1 cellular context compared by ENCODE assay signal in genomic region chr20:23087587-23088275, GRCh38.
TF ChIP-seq lines count a peak whose summit lies in the region.

No MANE protein-coding gene starts in this region.

TF ChIP-seq in K562, 482 proteins besides CTCF, POLR2A, EP300 and RAD21:
- TF ChIP-seq SMAD2 (IDR thresholded peaks at IDR 0.05; ENCODE audit: low read depth, low read length), result no peak
- TF ChIP-seq YY1 (IDR thresholded peaks at IDR 0.05; ENCODE audit: borderline replicate concordance in 1 of 3, control insufficient read depth in 1 of 3, extremely low read depth in 1 of 3, insufficient read depth in 3 of 3, insufficient read length in 1 of 3, insufficient replicate concordance in 2 of 3, low read depth in 1 of 3, low read length in 2 of 3), result peak in 1 of 3 experiments; percentile 23
- 0 out of 4 replicates have a peak, but pooled peaks of 1 of the 2 experiments have one; percentile 9 for TF ChIP-seq RCOR1 (IDR thresholded peaks at IDR 0.05; ENCODE audit: borderline replicate concordance in 1 of 2, low read depth in 2 of 2, low read length in 2 of 2)
- TF ChIP-seq CREM (IDR thresholded peaks at IDR 0.05; ENCODE audit: low read depth), result 0 out of 2 replicates have a peak, but pooled peaks have one; percentile 8
- TF ChIP-seq CBFA2T2 (conservative IDR thresholded peaks at IDR 0.05), result 0 out of 2 replicates have a peak, but pooled peaks have one; percentile 13
- no peak for TF ChIP-seq DMBX1 (CRISPR knock-in tag; IDR thresholded peaks at IDR 0.05; ENCODE audit: borderline replicate concordance)
- peak; percentile 65 for TF ChIP-seq CBFA2T3 (IDR thresholded peaks at IDR 0.05)
- TF ChIP-seq SIN3A (IDR thresholded peaks at IDR 0.05; ENCODE audit: borderline replicate concordance in 2 of 2, control insufficient read depth in 1 of 2, low read depth in 2 of 2, low read length in 2 of 2), result no peak
- peak; percentile 50; the same call in 1 of the 2 replicates for TF ChIP-seq TAL1 (IDR thresholded peaks at IDR 0.05)
- no peak for TF ChIP-seq DLX4 (CRISPR knock-in tag; IDR thresholded peaks at IDR 0.05)
- TF ChIP-seq SPI1 (IDR thresholded peaks at IDR 0.05; ENCODE audit: borderline replicate concordance, low read depth, low read length), result peak; percentile 82
- no peak for TF ChIP-seq MXD1 (CRISPR knock-in tag; IDR thresholded peaks at IDR 0.05; ENCODE audit: borderline replicate concordance, poor library complexity, severe bottlenecking)
- peak; percentile 53; the same call in 1 of the 2 replicates for TF ChIP-seq EGR1 (conservative IDR thresholded peaks at IDR 0.05)
- TF ChIP-seq FOXP4 (CRISPR knock-in tag; IDR thresholded peaks at IDR 0.05; ENCODE audit: borderline replicate concordance), result no peak
- peak; percentile 53 for TF ChIP-seq TCF3 (CRISPR knock-in tag; IDR thresholded peaks at IDR 0.05)
- no peak for TF ChIP-seq ZBTB2 (IDR thresholded peaks at IDR 0.05)
- TF ChIP-seq GTF3C2 (IDR thresholded peaks at IDR 0.05; ENCODE audit: borderline replicate concordance, extremely low read depth, insufficient read length), result no peak
- TF ChIP-seq BRD4 (IDR thresholded peaks at IDR 0.05), result no peak
- TF ChIP-seq ZSCAN32 (CRISPR knock-in tag; IDR thresholded peaks at IDR 0.05), result no peak
- TF ChIP-seq ZNF592 (IDR thresholded peaks at IDR 0.05), result 0 out of 2 replicates have a peak, but pooled peaks have one; percentile 28
- no peak for TF ChIP-seq SRSF9 (IDR thresholded peaks at IDR 0.05; ENCODE audit: borderline replicate concordance, low read depth, low read length)
- no peak for TF ChIP-seq SRSF1 (IDR thresholded peaks at IDR 0.05; ENCODE audit: low read depth, low read length)
- TF ChIP-seq ARID1B (IDR thresholded peaks at IDR 0.05), result peak; percentile 56; the same call in 1 of the 2 replicates
